In the genomic region with DNA sequence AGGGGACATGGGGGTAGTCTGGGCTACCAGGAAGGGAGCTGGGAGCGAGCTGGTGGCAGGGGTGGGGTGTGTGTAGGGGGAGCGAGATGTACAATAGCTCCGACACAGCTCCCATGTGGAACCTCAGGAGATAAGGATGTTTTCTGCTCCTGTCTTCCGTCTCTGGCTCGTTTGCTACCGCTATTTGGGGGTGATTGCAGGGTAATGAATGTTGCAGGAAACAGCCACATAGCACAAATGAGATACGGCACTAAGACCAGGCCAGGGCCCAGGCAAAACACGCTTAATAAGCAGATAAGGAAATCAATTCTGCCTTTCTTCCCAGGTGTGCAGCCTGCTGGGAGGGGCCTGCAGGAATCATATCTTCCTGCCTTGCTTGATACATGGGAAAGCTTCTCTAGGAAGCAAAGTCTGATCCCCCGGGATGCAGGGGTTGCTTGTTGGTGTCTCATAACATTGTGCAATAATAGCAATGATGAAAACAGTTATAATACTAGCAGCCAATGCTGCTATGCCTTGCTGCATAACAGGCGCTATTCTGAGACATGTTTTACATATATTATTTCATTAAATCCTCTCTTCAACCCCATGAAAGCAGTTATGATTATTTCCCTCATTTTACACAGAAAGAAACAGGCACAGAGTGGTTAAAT, we compare ENCODE assay signal across 16 cellular contexts.
"Had no signal": no experiment of that assay in that cellular context is flagged by ENCODE, and none has a peak within 500 bp of the region (broad histone marks: within the 10 kb centered on the region; RNA-seq: fewer than 3 reads in every experiment).

No MANE protein-coding gene starts in this region.

- DNase-seq: activated CD4-positive, alpha-beta memory T cell treated with anti-CD3 and anti-CD28 coated beads, Interleukin-2, amount 10 ng/mL, durations not matched to agents 7 days and 5 days; activated CD4-positive, alpha-beta T cell treated with anti-CD3 and anti-CD28 coated beads for 4 hours; activated T-cell treated with anti-CD3 and anti-CD28 coated beads, Interleukin-2, amount 50 U/mL, for 24 hours; erythroblast; hypothalamus; kidney; left ventricle myocardium inferior; mucosa of descending colon; naive thymus-derived CD4-positive, alpha-beta T cell; stomach had no signal

- ATAC-seq: mucosa of descending colon; naive thymus-derived CD4-positive, alpha-beta T cell; WTC11 had no signal

- H3K36me3 ChIP-seq: cardiac muscle cell, left ventricle myocardium inferior, neutrophil, stomach, thoracic aorta had no signal

- H3K9me3 ChIP-seq: left ventricle myocardium inferior, mucosa of descending colon, neutrophil, stomach, thoracic aorta had no signal

- H3K27ac ChIP-seq: cardiac muscle cell, dorsolateral prefrontal cortex, left ventricle myocardium inferior, neutrophil, stomach, thoracic aorta had no signal

- H3K4me3 ChIP-seq: cardiac muscle cell, dorsolateral prefrontal cortex, left ventricle myocardium inferior, mucosa of descending colon, stomach, thoracic aorta had no signal

- H3K27me3 ChIP-seq: dorsolateral prefrontal cortex had no signal

- FAIRE-seq: kidney, TTC549 had no signal

- H3K4me1 ChIP-seq: stomach had no signal
